In genomic region chrX:13101439-13102139, GRCh38 we compare ENCODE assay signal across 8 cellular contexts. TPM values are rescaled to one million over a fixed set of nuclear protein-coding genes. Genes with fewer than 3 reads are reported as not detected.
DNase-seq lines count a peak whose midpoint lies in the region; ATAC-seq, FAIRE-seq and TF ChIP-seq lines count a peak whose summit lies in the region.

No MANE protein-coding gene starts in this region.

- H3K27ac ChIP-seq in PC-3 (ENCODE audit: low read length) = peak overlapping the region; percentile 94
- H3K27ac ChIP-seq in astrocyte (ENCODE audit: low read depth, low read length) = peak overlapping the region; percentile 69
- peak overlapping the region; percentile 67 for H3K27ac ChIP-seq in suprapubic skin

- no TSS peak for BruUV-seq in PC-3 (replicated peaks; lab: Mats Ljungman, UMichigan)

- no peak for TF ChIP-seq POLR2A in suprapubic skin (IDR thresholded peaks at IDR 0.05)

- peak overlapping the region; percentile 81 for H3K9ac ChIP-seq in PC-3 (ENCODE audit: low read length)
- H3K9ac ChIP-seq in astrocyte (ENCODE audit: low read length) = peak overlapping the region; percentile 44

- no peaks in the 10 kb centered on the region for H3K27me3 Mint-ChIP-seq in astrocyte (ENCODE audit: low read depth, unreplicated experiment)

- H2AFZ ChIP-seq in PC-3 (ENCODE audit: low read length) (0 out of 2 replicates have a peak overlapping the region, but pooled peaks have one; percentile 7), astrocyte (ENCODE audit: low read depth, low read length) (no peak overlapping the region)

- H3K4me1 ChIP-seq in PC-3 (ENCODE audit: insufficient read depth, low read length) = peaks cover 44% of the 10 kb centered on the region
- H3K4me1 ChIP-seq in astrocyte (ENCODE audit: insufficient read depth, low read length) = peaks cover 20% of the 10 kb centered on the region
- peaks cover 30% of the 10 kb centered on the region for H3K4me1 ChIP-seq in suprapubic skin

- TF ChIP-seq EP300 in suprapubic skin (IDR thresholded peaks at IDR 0.05) = no peak

- no peak for TF ChIP-seq CTCF in PC-3 (conservative IDR thresholded peaks at IDR 0.05; ENCODE audit: low read depth, low read length)
- no peak for TF ChIP-seq CTCF in astrocyte (IDR thresholded peaks at IDR 0.05; ENCODE audit: insufficient read depth, low read depth, low read length)
- no peak for TF ChIP-seq CTCF in suprapubic skin (IDR thresholded peaks at IDR 0.05)
- no peak for TF ChIP-seq CTCF in GM20000 (IDR thresholded peaks at IDR 0.05; ENCODE audit: extremely low read depth, missing control alignments)

- H3K27me3 ChIP-seq in PC-3 (ENCODE audit: low read length) = no peaks in the 10 kb centered on the region
- no peaks in the 10 kb centered on the region for H3K27me3 ChIP-seq in astrocyte (ENCODE audit: insufficient read depth, low read length)
- H3K27me3 ChIP-seq in suprapubic skin = no peaks in the 10 kb centered on the region

- no peaks in the 10 kb centered on the region for H3K9me2 ChIP-seq in PC-3 (replicated peaks; ENCODE audit: low read length)

- H3K36me3 ChIP-seq in PC-3 (ENCODE audit: low read depth, low read length) = no peaks in the 10 kb centered on the region
- no peaks in the 10 kb centered on the region for H3K36me3 ChIP-seq in astrocyte (ENCODE audit: insufficient read depth, low read length)
- H3K36me3 ChIP-seq in suprapubic skin = no peaks in the 10 kb centered on the region

- CTCF ChIA-PET in PC-3 (lab: Charles Lee) = no interaction called here

- ATAC-seq in PC-3 = peak; percentile 98
- peak; percentile 99 for ATAC-seq in left colon
- no peak for ATAC-seq in GM18909 (IDR thresholded peaks at IDR 0.05; ENCODE audit: poor library complexity, unreplicated experiment)

- H4K20me1 ChIP-seq in PC-3 (ENCODE audit: low read length) (no peaks in the 10 kb centered on the region), astrocyte (ENCODE audit: insufficient read depth, low read length) (no peaks in the 10 kb centered on the region)

- POLR2A ChIA-PET in PC-3 (lab: Charles Lee; ENCODE audit: unreplicated experiment) = interaction anchor here (0.5 to 0.6 kb wide), 2 partner anchors 123 kb away, joined by 5 to 8 read pairs; no protein-coding TSS in a partner anchor

- FAIRE-seq in GM18507 (lab: Jason Lieb, UNC) (peak; percentile 88), astrocyte (lab: Jason Lieb, UNC) (peak; percentile 100)

- H3K9me3 ChIP-seq in PC-3 (ENCODE audit: low read length) = no peaks in the 10 kb centered on the region
- H3K9me3 ChIP-seq in astrocyte (ENCODE audit: insufficient read depth, low read depth, low read length) = no peaks in the 10 kb centered on the region
- H3K9me3 ChIP-seq in suprapubic skin = no peaks in the 10 kb centered on the region

- H3K4me1 Mint-ChIP-seq in astrocyte (ENCODE audit: low read depth, unreplicated experiment) = peaks cover 30% of the 10 kb centered on the region

- H3K4me2 ChIP-seq in PC-3 (ENCODE audit: low read length) = peak overlapping the region; percentile 62
- peak overlapping the region; percentile 23 for H3K4me2 ChIP-seq in astrocyte (ENCODE audit: low read length)

- H3K4me3 Mint-ChIP-seq in astrocyte (ENCODE audit: unreplicated experiment) = no peak overlapping the region

- intact Hi-C loops in PC-3 (cut with micrococcal nuclease) = loop anchor here (5.0 kb wide), 4 partner anchors 121 to 386 kb away; partner anchors contain the start of gene TMSB4X
- intact Hi-C loops in left colon (cut with DNase I, micrococcal nuclease) = no loop called here

- no peaks in the 10 kb centered on the region for H3K9me3 Mint-ChIP-seq in astrocyte (ENCODE audit: unreplicated experiment)

- H3F3A ChIP-seq in PC-3 (ENCODE audit: low read length, unreplicated experiment) = no peaks in the 10 kb centered on the region

- no peaks in the 10 kb centered on the region for H3K79me2 ChIP-seq in PC-3 (ENCODE audit: low read length)
- H3K79me2 ChIP-seq in astrocyte (ENCODE audit: insufficient read depth, low read length) = no peaks in the 10 kb centered on the region

- WGBS in suprapubic skin = 49% methylated on average over 9 of the region's 9 CpGs

- H3K4me3 ChIP-seq in PC-3 (ENCODE audit: low read length) (0 out of 2 replicates have a peak overlapping the region, but pooled peaks have one; percentile 4), astrocyte (ENCODE audit: insufficient read depth, low read depth, low read length) (no peak overlapping the region), suprapubic skin (no peak overlapping the region)

- DNase-seq in GM18507 (ENCODE audit: extremely low spot score, insufficient read length, low read depth) (no peak), PC-3 (peak; percentile 91), astrocyte (ENCODE audit: low read depth) (peak; percentile 90), left colon (peak; percentile 74 to 82), suprapubic skin (ENCODE audit: low spot score in 2 of 2) (peak; percentile 76 to 82), GM20000 (ENCODE audit: low spot score) (no peak), retina (no peak)

- H3K36me3 Mint-ChIP-seq in astrocyte (ENCODE audit: low read depth, unreplicated experiment) = no peaks in the 10 kb centered on the region

- H3K27ac Mint-ChIP-seq in astrocyte (ENCODE audit: unreplicated experiment) = peak overlapping the region; percentile 60

RNA-seq across cellular contexts. Expression of gene FAM9C, which starts 57.2 kb away (rescaled TPM):
- not detected in 2 replicates for total RNA-seq in PC-3 (2014; rRNA removed)
- total RNA-seq in astrocyte = 0.16 TPM in 1 of 2 replicates, not detected in the other
- total RNA-seq in left colon = under 1 TPM; 0.09 to 0.17 TPM
- total RNA-seq in suprapubic skin = not detected

Comparison
In these comparisons a context has a peak if more than half of its experiments do, and no peak if none do; other contexts are left out.
1. DNase-seq: peak in PC-3 (single experiment), astrocyte (single experiment), left colon (2 of 2) and suprapubic skin (2 of 2); none in GM18507 (single experiment), GM20000 (single experiment) and retina (single experiment).
2. Peak in every context shown above with its lines, with median percentiles within 50 percentile points of each other: H3K27ac ChIP-seq.